In the genomic region with DNA sequence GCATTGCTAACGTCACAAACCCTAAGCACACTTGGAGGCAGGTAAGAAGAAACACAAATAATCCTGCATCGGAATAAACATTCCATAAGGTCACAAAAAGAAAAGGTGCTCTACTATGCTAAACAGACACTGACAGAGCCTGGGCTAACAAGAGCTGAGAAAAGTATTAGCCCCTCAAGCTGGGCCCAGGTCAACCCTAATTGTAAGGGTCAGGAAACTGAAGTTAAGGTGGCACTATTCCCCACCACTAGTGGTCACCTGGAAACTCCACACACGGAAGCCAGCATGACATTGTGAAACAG, we compare ENCODE assay signal across 10 cellular contexts. TPM values are rescaled to one million over a fixed set of nuclear protein-coding genes. Genes with fewer than 3 reads are reported as not detected.
DNase-seq lines count a peak whose midpoint lies in the region; ATAC-seq and TF ChIP-seq lines count a peak whose summit lies in the region.
"Had no signal": no experiment of that assay in that cellular context is flagged by ENCODE, and none has a peak within 500 bp of the region (broad histone marks: within the 10 kb centered on the region; RNA-seq: fewer than 3 reads in every experiment).

No MANE protein-coding gene starts in this region.

- peaks cover 34% of the 10 kb centered on the region for H3K4me1 ChIP-seq in testis

- no peak for TF ChIP-seq CTCF in testis (IDR thresholded peaks at IDR 0.05)

- TF ChIP-seq POLR2A in testis (IDR thresholded peaks at IDR 0.05) = no peak

- no peaks in the 10 kb centered on the region for H3K9me3 Mint-ChIP-seq in T-helper 2 cell treated with Interferon-gamma antibody and Interleukin-4, amounts not matched to agents 5 μg/mL and 100 μg/mL, for 36 hours
- no peaks in the 10 kb centered on the region for H3K9me3 Mint-ChIP-seq in activated naive CD8-positive, alpha-beta T cell treated with anti-CD3 and anti-CD28 coated beads, Interleukin-2, amount 50 U/mL, for 24 hours

- H3K27me3 ChIP-seq in testis = no peaks in the 10 kb centered on the region

- intact Hi-C loops in left colon (cut with DNase I, micrococcal nuclease) = no loop called here
- intact Hi-C loops in testis (cut with DNase I; ENCODE audit: low total_unique reads) = loop anchor here (5.0 kb wide), 2 partner anchors 55 to 70 kb away; partner anchors contain the start of genes SUMO3 and UBE2G2

- peak overlapping the region; percentile 95 for H3K4me3 Mint-ChIP-seq in T-helper 2 cell treated with Interferon-gamma antibody and Interleukin-4, amounts not matched to agents 5 μg/mL and 100 μg/mL, for 36 hours
- peak overlapping the region; percentile 87 for H3K4me3 Mint-ChIP-seq in activated naive CD8-positive, alpha-beta T cell treated with anti-CD3 and anti-CD28 coated beads, Interleukin-2, amount 50 U/mL, for 24 hours

- H3K27me3 Mint-ChIP-seq in T-helper 2 cell treated with Interferon-gamma antibody and Interleukin-4, amounts not matched to agents 5 μg/mL and 100 μg/mL, for 36 hours (ENCODE audit: low read depth) = peaks cover 3% of the 10 kb centered on the region
- peaks cover 2% of the 10 kb centered on the region for H3K27me3 Mint-ChIP-seq in activated naive CD8-positive, alpha-beta T cell treated with anti-CD3 and anti-CD28 coated beads, Interleukin-2, amount 50 U/mL, for 24 hours

- H3K4me1 Mint-ChIP-seq in T-helper 2 cell treated with Interferon-gamma antibody and Interleukin-4, amounts not matched to agents 5 μg/mL and 100 μg/mL, for 36 hours (ENCODE audit: low read depth) = peaks cover 66% of the 10 kb centered on the region
- H3K4me1 Mint-ChIP-seq in activated naive CD8-positive, alpha-beta T cell treated with anti-CD3 and anti-CD28 coated beads, Interleukin-2, amount 50 U/mL, for 24 hours = peaks cover 74% of the 10 kb centered on the region

- H3K36me3 Mint-ChIP-seq in T-helper 2 cell treated with Interferon-gamma antibody and Interleukin-4, amounts not matched to agents 5 μg/mL and 100 μg/mL, for 36 hours (ENCODE audit: low read depth) = peaks cover 13% of the 10 kb centered on the region
- peaks cover 7% of the 10 kb centered on the region for H3K36me3 Mint-ChIP-seq in activated naive CD8-positive, alpha-beta T cell treated with anti-CD3 and anti-CD28 coated beads, Interleukin-2, amount 50 U/mL, for 24 hours (ENCODE audit: low read depth)

- no peak for ATAC-seq in activated naive CD8-positive, alpha-beta T cell treated with anti-CD3 and anti-CD28 coated beads, Interleukin-2, amount 50 U/mL, for 24 hours
- ATAC-seq in left colon = peak; percentile 16

- peak overlapping the region; percentile 73 to 98 for H3K27ac ChIP-seq in testis

- DNase-seq in T-helper 2 cell treated with Interferon-gamma antibody and Interleukin-4, amounts not matched to agents 5 μg/mL and 100 μg/mL, for 36 hours (ENCODE audit: low spot score) = no peak
- DNase-seq in T-helper 2 cell (no peak), left colon (no peak), testis (no peak), NCI-H446 treated with DMSO at 0.1 percent for 48 hours (lab: John Stamatoyannopoulos, UW) (no peak), NCI-H2081 treated with DMSO at 0.1 percent for 48 hours (lab: John Stamatoyannopoulos, UW) (no peak)
- DNase-seq in activated naive CD8-positive, alpha-beta T cell treated with anti-CD3 and anti-CD28 coated beads, Interleukin-2, amount 50 U/mL, for 24 hours = no peak
- no peak for DNase-seq in activated CD4-positive, alpha-beta T cell treated with anti-CD3 and anti-CD28 coated beads for 4 hours
- DNase-seq: AML-193, NCI-H1092 had no signal

- H3K4me3 ChIP-seq in testis = peak overlapping the region; percentile 92 to 97

- no peaks in the 10 kb centered on the region for H3K36me3 ChIP-seq in testis (ENCODE audit: low read depth, missing control alignments)

- no peaks in the 10 kb centered on the region for H3K9me3 ChIP-seq in testis

- H3K27ac Mint-ChIP-seq in T-helper 2 cell treated with Interferon-gamma antibody and Interleukin-4, amounts not matched to agents 5 μg/mL and 100 μg/mL, for 36 hours = no peak overlapping the region
- peak overlapping the region; percentile 69 for H3K27ac Mint-ChIP-seq in activated naive CD8-positive, alpha-beta T cell treated with anti-CD3 and anti-CD28 coated beads, Interleukin-2, amount 50 U/mL, for 24 hours

- WGBS in testis, 2 donors = 6 to 8% methylated on average over 3 of the region's 3 CpGs

RNA-seq across cellular contexts. Expression of gene PTTG1IP, which starts 1.3 kb away (rescaled TPM):
- total RNA-seq in left colon (100 to 1,000 TPM; 206 to 380 TPM), testis (100 to 1,000 TPM; 190 to 195 TPM)
- 171 TPM for polyA plus RNA-seq in testis (ENCODE audit: insufficient read depth, low read depth, low replicate concordance)

RNA-seq across cellular contexts. Expression of gene ITGB2, which starts 48.5 kb away (rescaled TPM):
- total RNA-seq in left colon (10 to 100 TPM in 1 of 2 donors, 1 to 10 TPM in 1; 6.8 to 33.1 TPM), testis (10 to 100 TPM in 1 of 2 donors, 1 to 10 TPM in 1; 5.6 to 29.5 TPM)
- 27.4 TPM for polyA plus RNA-seq in testis (ENCODE audit: insufficient read depth, low read depth, low replicate concordance)

RNA-seq across cellular contexts. Expression of gene SUMO3, which starts 54.4 kb away (rescaled TPM):
- total RNA-seq in left colon (10 to 100 TPM; 67.3 to 73.2 TPM), testis (10 to 100 TPM; 69.9 to 87.9 TPM)
- polyA plus RNA-seq in testis (ENCODE audit: insufficient read depth, low read depth, low replicate concordance) = 93.0 TPM
